Comparison of ENCODE assay signal across 23 cellular contexts in the genomic region with DNA sequence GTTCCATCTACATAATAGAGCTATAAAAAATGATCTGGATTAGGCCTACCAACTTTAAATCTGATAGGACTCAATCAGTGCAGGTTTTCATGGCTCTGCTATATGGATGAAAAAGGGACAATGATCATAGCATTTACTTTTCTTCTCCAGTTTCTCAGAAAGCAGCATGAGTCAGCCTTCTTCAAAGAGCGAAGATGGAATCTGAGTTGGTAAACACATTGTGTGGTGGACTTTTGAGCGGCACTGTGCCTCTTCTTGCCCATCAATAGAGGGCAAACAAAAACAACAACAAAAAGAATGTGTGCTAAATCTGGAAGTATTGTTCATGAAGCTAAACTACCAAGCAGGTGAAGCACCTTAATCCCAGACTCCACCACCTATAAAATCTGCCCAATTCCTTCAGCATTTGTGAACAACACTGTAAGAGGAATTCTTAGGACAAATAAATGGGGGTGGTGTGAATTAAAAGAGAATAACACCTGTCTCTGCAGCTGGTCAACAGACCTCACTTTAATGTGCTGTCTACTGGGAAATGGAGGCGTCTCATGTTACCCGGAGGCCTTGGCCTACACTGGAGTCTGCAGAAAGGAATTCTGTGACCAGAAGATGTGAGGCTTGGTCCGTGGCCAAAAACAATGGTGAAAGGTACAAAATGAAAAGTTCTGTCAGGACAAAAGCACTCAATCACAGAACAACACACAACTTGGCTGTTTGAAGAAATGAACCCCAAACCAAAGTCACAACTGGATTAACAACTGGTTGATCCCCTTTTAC.
A peak's percentile ranks its signal among the peaks of the same experiment; 100 is the strongest.
DNase-seq lines count a peak whose midpoint lies in the region; ATAC-seq, FAIRE-seq and TF ChIP-seq lines count a peak whose summit lies in the region.
"Had no signal": no experiment of that assay in that cellular context is flagged by ENCODE, and none has a peak within 500 bp of the region (broad histone marks: within the 10 kb centered on the region; RNA-seq: fewer than 3 reads in every experiment).

No MANE protein-coding gene starts in this region.

- H3K4me1 ChIP-seq in A549 (peaks cover 31% of the 10 kb centered on the region), SJCRH30 (peaks cover 51% of the 10 kb centered on the region), foreskin keratinocyte (peaks cover 18% of the 10 kb centered on the region), esophagus squamous epithelium (no peaks in the 10 kb centered on the region)
- H3K4me1 ChIP-seq: left ventricle myocardium inferior had no signal

- TF ChIP-seq CTCF in A549 (IDR thresholded peaks at IDR 0.05) (no peak), HFF-Myc (IDR thresholded peaks at IDR 0.05; ENCODE audit: low read depth, low read length, missing control alignments) (no peak), foreskin keratinocyte (conservative IDR thresholded peaks at IDR 0.05) (no peak), esophagus squamous epithelium (IDR thresholded peaks at IDR 0.05) (no peak)

- H3K4me3 ChIP-seq in A549 (no peak overlapping the region), HFF-Myc (replicated peaks; ENCODE audit: low read depth, low read length) (no peak overlapping the region), SJCRH30 (peak overlapping the region; percentile 14), esophagus squamous epithelium (no peak overlapping the region)
- H3K4me3 ChIP-seq: left ventricle myocardium inferior, vagina had no signal

- H3K27ac ChIP-seq in A549 (peak overlapping the region; percentile 42 to 50), SJCRH30 (peak overlapping the region; percentile 64), foreskin keratinocyte (no peak overlapping the region), esophagus squamous epithelium (no peak overlapping the region)
- H3K27ac ChIP-seq: C4-2B, left ventricle myocardium inferior, vagina had no signal

- no peak overlapping the region for H3K27ac Mint-ChIP-seq in stimulated activated effector memory CD8-positive, alpha-beta T cell treated with anti-CD3 and anti-CD28 coated beads, Interleukin-12 subunit alpha, Interleukin-12 subunit beta, amount 100 ng/mL, for 72 hours
- no peak overlapping the region for H3K27ac Mint-ChIP-seq in activated T-helper 2 cell treated with anti-CD3 and anti-CD28 coated beads, Interferon-gamma antibody, Interleukin-2, Interleukin-4, amounts not matched to agents 10 μg/mL and 5 μg/mL and 100 μg/mL, durations not matched to agents 14 hours and 24 hours and 36 hours
- H3K27ac Mint-ChIP-seq: activated T-cell treated with anti-CD3 and anti-CD28 coated beads, Interleukin-2, amount 50 U/mL, for 24 hours; immature natural killer cell had no signal

- H3K36me3 ChIP-seq in SJCRH30 (no peaks in the 10 kb centered on the region), esophagus squamous epithelium (no peaks in the 10 kb centered on the region)
- H3K36me3 ChIP-seq: left ventricle myocardium inferior, vagina had no signal

- CTCF ChIA-PET in A549 (lab: Yijun Ruan, JAX), result no interaction called here

- no peak; a peak in 1 of 5 replicates for TF ChIP-seq RAD21 in A549 (conservative IDR thresholded peaks at IDR 0.05 in 1 of 2, IDR thresholded peaks at IDR 0.05 in 1 of 2)

- no peak; a peak in 1 of 6 replicates for ATAC-seq in A549
- ATAC-seq in foreskin keratinocyte, result no peak
- no peak for ATAC-seq in stimulated activated effector memory CD8-positive, alpha-beta T cell treated with anti-CD3 and anti-CD28 coated beads, Interleukin-12 subunit alpha, Interleukin-12 subunit beta, amount 100 ng/mL, for 72 hours

- DNase-seq in A549 (ENCODE audit: low read depth in 1 of 2, low spot score in 1 of 2) (peak in 1 of 2 experiments; percentile 51), HFF-Myc (ENCODE audit: extremely low read depth, low read depth) (peak; percentile 56), SJCRH30 (peak; percentile 95 to 98), iris pigment epithelial cell (ENCODE audit: low read depth) (peak; percentile 67), foreskin keratinocyte (no peak), esophagus squamous epithelium (lab: John Stamatoyannopoulos, UW) (no peak)
- DNase-seq in stimulated activated effector memory CD8-positive, alpha-beta T cell treated with anti-CD3 and anti-CD28 coated beads, Interleukin-12 subunit alpha, Interleukin-12 subunit beta, amount 100 ng/mL, for 72 hours (ENCODE audit: low spot score in 2 of 2), result no peak
- DNase-seq in activated T-helper 2 cell treated with anti-CD3 and anti-CD28 coated beads, Interferon-gamma antibody, Interleukin-2, Interleukin-4, amounts not matched to agents 10 μg/mL and 5 μg/mL and 100 μg/mL, durations not matched to agents 14 hours and 24 hours and 36 hours (ENCODE audit: low spot score), result no peak
- DNase-seq: activated CD4-positive, CD25-positive, alpha-beta regulatory T cell treated with anti-CD3 and anti-CD28 coated beads, Interleukin-2, amount 50 U/mL, for 72 hours; activated naive CD4-positive, alpha-beta T cell; activated T-cell treated with anti-CD3 and anti-CD28 coated beads, Interleukin-2, amount 50 U/mL, for 24 hours; caudate nucleus; immature natural killer cell; left ventricle myocardium inferior; midbrain; MM.1S; NCI-H1417 treated with DMSO at 0.1 percent for 48 hours; NCI-H345; stimulated activated CD4-positive, alpha-beta T cell treated with anti-CD3 and anti-CD28 coated beads, Interleukin-1b, Interleukin-23, amount 100 ng/mL, for 48 hours had no signal

- no peak overlapping the region for H3K4me3 Mint-ChIP-seq in stimulated activated effector memory CD8-positive, alpha-beta T cell treated with anti-CD3 and anti-CD28 coated beads, Interleukin-12 subunit alpha, Interleukin-12 subunit beta, amount 100 ng/mL, for 72 hours
- no peak overlapping the region for H3K4me3 Mint-ChIP-seq in activated T-helper 2 cell treated with anti-CD3 and anti-CD28 coated beads, Interferon-gamma antibody, Interleukin-2, Interleukin-4, amounts not matched to agents 10 μg/mL and 5 μg/mL and 100 μg/mL, durations not matched to agents 14 hours and 24 hours and 36 hours (ENCODE audit: low read depth)
- H3K4me3 Mint-ChIP-seq: activated T-cell treated with anti-CD3 and anti-CD28 coated beads, Interleukin-2, amount 50 U/mL, for 24 hours; immature natural killer cell; neural crest cell had no signal

- H3K27me3 ChIP-seq in SJCRH30 (no peaks in the 10 kb centered on the region), foreskin keratinocyte (no peaks in the 10 kb centered on the region), esophagus squamous epithelium (no peaks in the 10 kb centered on the region)
- H3K27me3 ChIP-seq: vagina had no signal

- no peaks in the 10 kb centered on the region for H3K4me1 Mint-ChIP-seq in stimulated activated effector memory CD8-positive, alpha-beta T cell treated with anti-CD3 and anti-CD28 coated beads, Interleukin-12 subunit alpha, Interleukin-12 subunit beta, amount 100 ng/mL, for 72 hours
- no peaks in the 10 kb centered on the region for H3K4me1 Mint-ChIP-seq in activated T-helper 2 cell treated with anti-CD3 and anti-CD28 coated beads, Interferon-gamma antibody, Interleukin-2, Interleukin-4, amounts not matched to agents 10 μg/mL and 5 μg/mL and 100 μg/mL, durations not matched to agents 14 hours and 24 hours and 36 hours (ENCODE audit: low read depth)
- H3K4me1 Mint-ChIP-seq: immature natural killer cell had no signal

- POLR2A ChIA-PET in A549 (lab: Yijun Ruan, JAX), result no interaction called here

- no peaks in the 10 kb centered on the region for H3K36me3 Mint-ChIP-seq in stimulated activated effector memory CD8-positive, alpha-beta T cell treated with anti-CD3 and anti-CD28 coated beads, Interleukin-12 subunit alpha, Interleukin-12 subunit beta, amount 100 ng/mL, for 72 hours
- H3K36me3 Mint-ChIP-seq in activated T-helper 2 cell treated with anti-CD3 and anti-CD28 coated beads, Interferon-gamma antibody, Interleukin-2, Interleukin-4, amounts not matched to agents 10 μg/mL and 5 μg/mL and 100 μg/mL, durations not matched to agents 14 hours and 24 hours and 36 hours (ENCODE audit: low read depth), result no peaks in the 10 kb centered on the region
- H3K36me3 Mint-ChIP-seq: immature natural killer cell had no signal

- no peaks in the 10 kb centered on the region for H3K27me3 Mint-ChIP-seq in activated T-helper 2 cell treated with anti-CD3 and anti-CD28 coated beads, Interferon-gamma antibody, Interleukin-2, Interleukin-4, amounts not matched to agents 10 μg/mL and 5 μg/mL and 100 μg/mL, durations not matched to agents 14 hours and 24 hours and 36 hours (ENCODE audit: low read depth)

- H3K9me3 ChIP-seq in A549 (peaks cover 10% of the 10 kb centered on the region; the same call in 1 of the 3 replicates), SJCRH30 (replicated peaks) (no peaks in the 10 kb centered on the region), esophagus squamous epithelium (no peaks in the 10 kb centered on the region)
- H3K9me3 ChIP-seq: left ventricle myocardium inferior, vagina had no signal

- TF ChIP-seq POLR2A in A549 (IDR thresholded peaks at IDR 0.05; ENCODE audit: low read length) (no peak), esophagus squamous epithelium (IDR thresholded peaks at IDR 0.05) (no peak)

- intact Hi-C loops in activated T-helper 2 cell treated with anti-CD3 and anti-CD28 coated beads, Interferon-gamma antibody, Interleukin-2, Interleukin-4, amounts not matched to agents 10 μg/mL and 5 μg/mL and 100 μg/mL, durations not matched to agents 14 hours and 24 hours and 36 hours (cut with micrococcal nuclease), result no loop called here
- intact Hi-C loops in esophagus squamous epithelium (cut with DNase I), result no loop called here

- WGBS in A549 (ENCODE audit: missing lambda C conversion rate), result 62% methylated on average over 5 of the region's 5 CpGs
- WGBS in esophagus squamous epithelium, 2 donors, result 78 to 86% methylated on average over 5 of the region's 5 CpGs

- H3K9me3 Mint-ChIP-seq in stimulated activated effector memory CD8-positive, alpha-beta T cell treated with anti-CD3 and anti-CD28 coated beads, Interleukin-12 subunit alpha, Interleukin-12 subunit beta, amount 100 ng/mL, for 72 hours, result no peaks in the 10 kb centered on the region
- no peaks in the 10 kb centered on the region for H3K9me3 Mint-ChIP-seq in activated T-helper 2 cell treated with anti-CD3 and anti-CD28 coated beads, Interferon-gamma antibody, Interleukin-2, Interleukin-4, amounts not matched to agents 10 μg/mL and 5 μg/mL and 100 μg/mL, durations not matched to agents 14 hours and 24 hours and 36 hours
- H3K9me3 Mint-ChIP-seq: activated T-cell treated with anti-CD3 and anti-CD28 coated beads, Interleukin-2, amount 50 U/mL, for 24 hours had no signal

- FAIRE-seq in A549 (lab: Jason Lieb, UNC), result no peak
- FAIRE-seq: endothelial cell of umbilical vein had no signal

- no peak for TF ChIP-seq EP300 in A549 (IDR thresholded peaks at IDR 0.05)

- peak overlapping the region; percentile 20; the same call in 1 of the 3 replicates for H3K4me2 ChIP-seq in A549

TF ChIP-seq in A549, 52 proteins besides CTCF, POLR2A, EP300 and RAD21 (continues in another document):
- TF ChIP-seq EHF (CRISPR knock-in tag; IDR thresholded peaks at IDR 0.05) (no peak), ZC3H11A (IDR thresholded peaks at IDR 0.05) (no peak)
- TF ChIP-seq, protein P1, sequence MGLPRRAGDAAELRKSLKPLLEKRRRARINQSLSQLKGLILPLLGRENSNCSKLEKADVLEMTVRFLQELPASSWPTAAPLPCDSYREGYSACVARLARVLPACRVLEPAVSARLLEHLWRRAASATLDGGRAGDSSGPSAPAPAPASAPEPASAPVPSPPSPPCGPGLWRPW (IDR thresholded peaks at IDR 0.05), result no peak

Comparison
In these comparisons a context has a peak if more than half of its experiments do, and no peak if none do; other contexts are left out.
1. DNase-seq: peak in HFF-Myc (single experiment), SJCRH30 (2 of 2) and iris pigment epithelial cell (single experiment); none in foreskin keratinocyte (0 of 2), stimulated activated effector memory CD8-positive, alpha-beta T cell treated with anti-CD3 and anti-CD28 coated beads, Interleukin-12 subunit alpha, Interleukin-12 subunit beta, amount 100 ng/mL, for 72 hours (0 of 2), activated T-helper 2 cell treated with anti-CD3 and anti-CD28 coated beads, Interferon-gamma antibody, Interleukin-2, Interleukin-4, amounts not matched to agents 10 μg/mL and 5 μg/mL and 100 μg/mL, durations not matched to agents 14 hours and 24 hours and 36 hours (single experiment) and esophagus squamous epithelium (single experiment).
2. H3K27ac ChIP-seq: peak in A549 (2 of 2) and SJCRH30 (single experiment); none in foreskin keratinocyte (single experiment) and esophagus squamous epithelium (0 of 4).